Comparison of ENCODE assay signal across 21 cellular contexts in genomic region chr13:111897846-111898215, GRCh38.
DNase-seq lines count a peak whose midpoint lies in the region; ATAC-seq and TF ChIP-seq lines count a peak whose summit lies in the region.
"Had no signal": no experiment of that assay in that cellular context is flagged by ENCODE, and none has a peak within 500 bp of the region (broad histone marks: within the 10 kb centered on the region; RNA-seq: fewer than 3 reads in every experiment).

No MANE protein-coding gene starts in this region.

- no peak for ATAC-seq in HG03354 (IDR thresholded peaks at IDR 0.05; ENCODE audit: poor library complexity, severe bottlenecking, unreplicated experiment)
- no peak for ATAC-seq in HG03432 (IDR thresholded peaks at IDR 0.05; ENCODE audit: unreplicated experiment)

- no peaks in the 10 kb centered on the region; the same call in 1 of the 2 replicates for H3K27me3 ChIP-seq in H9 (ENCODE audit: insufficient read depth, low read length)
- H3K27me3 ChIP-seq in neural progenitor cell, result peaks cover 45% of the 10 kb centered on the region
- H3K27me3 ChIP-seq in sigmoid colon, result peaks cover 6 to 30% (median 17%) of the 10 kb centered on the region in 3 donors

- H3K27me3 Mint-ChIP-seq in H9 (ENCODE audit: low read depth), result peaks cover 53% of the 10 kb centered on the region
- peaks cover 2% of the 10 kb centered on the region for H3K27me3 Mint-ChIP-seq in neural progenitor cell (ENCODE audit: insufficient read depth, low read depth)

- no peak overlapping the region for H4K8ac ChIP-seq in H9 (replicated peaks; ENCODE audit: insufficient read length, low read depth, low read length)

- H3K79me2 ChIP-seq in H9 (ENCODE audit: insufficient read depth, low read length), result no peaks in the 10 kb centered on the region
- no peaks in the 10 kb centered on the region for H3K79me2 ChIP-seq in neural progenitor cell (ENCODE audit: low read depth)

- H3K79me1 ChIP-seq in H9 (ENCODE audit: insufficient read depth, low read depth, low read length, poor library complexity, severe bottlenecking), result no peaks in the 10 kb centered on the region

- no peak overlapping the region for H3K56ac ChIP-seq in H9 (ENCODE audit: insufficient read length, low read depth, low read length)

- H4K91ac ChIP-seq in H9 (ENCODE audit: insufficient read length, low read depth, low read length), result no peak overlapping the region

- WGBS in H9 (ENCODE audit: extremely low coverage, insufficient read length, low lambda C conversion rate), result no CpG with 5 or more reads among the region's 9 CpGs
- 60 to 70% methylated on average over 9 of the region's 9 CpGs for WGBS in sigmoid colon, 2 donors

- DNase-seq in activated CD8-positive, alpha-beta memory T cell treated with anti-CD3 and anti-CD28 coated beads, Interleukin-2, amount 50 U/mL, for 48 hours, result peak; percentile 7
- DNase-seq in activated CD8-positive, alpha-beta memory T cell treated with anti-CD3 and anti-CD28 coated beads for 24 hours, result no peak
- DNase-seq in H9 (peak; percentile 20), neural progenitor cell (ENCODE audit: low spot score) (no peak), sigmoid colon (peak; percentile 28), NCI-H510A treated with DMSO at 0.1 percent for 48 hours (lab: John Stamatoyannopoulos, UW) (no peak)
- DNase-seq: 8988T; ACHN; BE2C; CD4-positive, CD25-positive, alpha-beta regulatory T cell; MM.1S; NCI-H2029; NCI-H446; NCI-H526; Right ventricle myocardium superior had no signal

- H3K36me3 ChIP-seq in neural progenitor cell (no peaks in the 10 kb centered on the region), sigmoid colon (no peaks in the 10 kb centered on the region)
- H3K36me3 ChIP-seq: BE2C, SJSA1 had no signal

- H2BK15ac ChIP-seq in H9 (ENCODE audit: low read depth, low read length), result no peak overlapping the region

- H2BK120ac ChIP-seq in H9 (ENCODE audit: low read depth, low read length, poor library complexity, severe bottlenecking), result no peak overlapping the region

- no peak overlapping the region for H3K4me3 Mint-ChIP-seq in H9
- no peak overlapping the region for H3K4me3 Mint-ChIP-seq in neural progenitor cell
- H3K4me3 Mint-ChIP-seq: CD4-positive, CD25-positive, alpha-beta regulatory T cell; IgD-negative memory B cell had no signal

- H3K9ac ChIP-seq in H9 (ENCODE audit: extremely low read depth, insufficient read length, low read length), result no peak overlapping the region
- no peak overlapping the region for H3K9ac ChIP-seq in neural progenitor cell
- H3K9ac ChIP-seq: KMS-11 had no signal

- no peak overlapping the region for H3K4me3 ChIP-seq in neural progenitor cell
- no peak overlapping the region for H3K4me3 ChIP-seq in sigmoid colon
- H3K4me3 ChIP-seq: SJSA1 had no signal

- no peak overlapping the region for H4K5ac ChIP-seq in H9 (ENCODE audit: insufficient read length, low read depth, low read length)

- no peak for TF ChIP-seq POLR2A in sigmoid colon (IDR thresholded peaks at IDR 0.05)

- no peak overlapping the region for H3K4ac ChIP-seq in H9 (ENCODE audit: low read depth, low read length)

- H3K4me1 ChIP-seq in H9 (ENCODE audit: insufficient read depth, low read length) (no peaks in the 10 kb centered on the region), neural progenitor cell (peaks cover 25% of the 10 kb centered on the region), sigmoid colon (peaks cover 0 to 8% (median 3%) of the 10 kb centered on the region in 4 donors)
- H3K4me1 ChIP-seq: BE2C, SJSA1 had no signal

- TF ChIP-seq CTCF in H9 (conservative IDR thresholded peaks at IDR 0.05), result no peak
- TF ChIP-seq CTCF in neural progenitor cell (IDR thresholded peaks at IDR 0.05), result no peak
- TF ChIP-seq CTCF in sigmoid colon (IDR thresholded peaks at IDR 0.05), result no peak

- peaks cover 0 to 2% of the 10 kb centered on the region in 2 experiments; a peak in 1 of 5 replicates for H3K9me3 Mint-ChIP-seq in H9
- H3K9me3 Mint-ChIP-seq in neural progenitor cell, result no peaks in the 10 kb centered on the region

- H3K27ac Mint-ChIP-seq in H9 (peak overlapping the region in 1 of 3 experiments; percentile 9; a peak in 1 of 7 replicates), neural progenitor cell (peak overlapping the region; percentile 40)

- no peak overlapping the region; the same call in 1 of the 2 replicates for H3K14ac ChIP-seq in H9 (ENCODE audit: insufficient read depth, low read length)

- H3K27ac ChIP-seq in H9 (ENCODE audit: insufficient read length, low read depth, low read length) (no peak overlapping the region), neural progenitor cell (no peak overlapping the region), sigmoid colon (no peak overlapping the region)
- H3K27ac ChIP-seq: HL-60, KMS-11, SJSA1 had no signal

- H2BK5ac ChIP-seq in H9 (ENCODE audit: insufficient read length, low read length), result no peak overlapping the region

- H3K36me3 Mint-ChIP-seq in H9 (ENCODE audit: insufficient read depth in 1 of 3, low read depth in 3 of 3) (no peaks in the 10 kb centered on the region), neural progenitor cell (no peaks in the 10 kb centered on the region)
- H3K36me3 Mint-ChIP-seq: CD4-positive, CD25-positive, alpha-beta regulatory T cell; IgD-negative memory B cell had no signal

- no peaks in the 10 kb centered on the region for H4K20me1 ChIP-seq in H9 (ENCODE audit: control insufficient read depth, insufficient read depth, insufficient read length)
- H4K20me1 ChIP-seq in neural progenitor cell (ENCODE audit: low read depth), result no peaks in the 10 kb centered on the region

- no peak overlapping the region for H3T11ph ChIP-seq in H9 (ENCODE audit: low read length)

- H3K18ac ChIP-seq in H9 (ENCODE audit: insufficient read length, low read depth, low read length), result no peak overlapping the region

- H2BK12ac ChIP-seq in H9 (ENCODE audit: insufficient read length, low read depth, low read length), result no peak overlapping the region

- no peak overlapping the region for H3K4me2 ChIP-seq in H9 (ENCODE audit: insufficient read depth, insufficient read length, low read length)
- H3K4me2 ChIP-seq in neural progenitor cell, result no peak overlapping the region
- H3K4me2 ChIP-seq: KMS-11 had no signal

- H2AFZ ChIP-seq in H9 (ENCODE audit: low read length) (no peak overlapping the region), neural progenitor cell (replicated peaks) (no peak overlapping the region)

- H3F3A ChIP-seq in neural progenitor cell (ENCODE audit: low read depth), result peaks cover 32% of the 10 kb centered on the region

- no peak for TF ChIP-seq EP300 in sigmoid colon (IDR thresholded peaks at IDR 0.05)

- no peak overlapping the region for H3K23ac ChIP-seq in H9 (ENCODE audit: insufficient read length, low read depth, low read length)

- H3K23me2 ChIP-seq in H9 (ENCODE audit: insufficient read length, low read depth, low read length, poor library complexity, severe bottlenecking), result peaks cover 13% of the 10 kb centered on the region

- H2BK20ac ChIP-seq in H9 (ENCODE audit: low read depth, low read length, poor library complexity, severe bottlenecking), result no peak overlapping the region

- intact Hi-C loops in sigmoid colon (cut with DNase I), result no loop called here

- H3K9me3 ChIP-seq in H9 (ENCODE audit: control insufficient read depth, low read depth, low read length) (no peaks in the 10 kb centered on the region), neural progenitor cell (ENCODE audit: low read depth) (no peaks in the 10 kb centered on the region), sigmoid colon (no peaks in the 10 kb centered on the region)
- H3K9me3 ChIP-seq: BE2C had no signal

- H3K4me1 Mint-ChIP-seq in H9 (peaks cover 16 to 20% of the 10 kb centered on the region in 2 experiments), neural progenitor cell (peaks cover 59% of the 10 kb centered on the region)
- H3K4me1 Mint-ChIP-seq: CD4-positive, CD25-positive, alpha-beta regulatory T cell; IgD-negative memory B cell had no signal

- no peak overlapping the region for H2AK5ac ChIP-seq in H9 (ENCODE audit: insufficient read length, low read length)

Comparison
In these comparisons a context has a peak if more than half of its experiments do, and no peak if none do; other contexts are left out.
1. DNase-seq: peak in activated CD8-positive, alpha-beta memory T cell treated with anti-CD3 and anti-CD28 coated beads, Interleukin-2, amount 50 U/mL, for 48 hours (single experiment), H9 (single experiment) and sigmoid colon (single experiment); none in activated CD8-positive, alpha-beta memory T cell treated with anti-CD3 and anti-CD28 coated beads for 24 hours (single experiment), neural progenitor cell (single experiment) and NCI-H510A treated with DMSO at 0.1 percent for 48 hours (single experiment).